1 cellular context compared by ENCODE assay signal in the genomic region with DNA sequence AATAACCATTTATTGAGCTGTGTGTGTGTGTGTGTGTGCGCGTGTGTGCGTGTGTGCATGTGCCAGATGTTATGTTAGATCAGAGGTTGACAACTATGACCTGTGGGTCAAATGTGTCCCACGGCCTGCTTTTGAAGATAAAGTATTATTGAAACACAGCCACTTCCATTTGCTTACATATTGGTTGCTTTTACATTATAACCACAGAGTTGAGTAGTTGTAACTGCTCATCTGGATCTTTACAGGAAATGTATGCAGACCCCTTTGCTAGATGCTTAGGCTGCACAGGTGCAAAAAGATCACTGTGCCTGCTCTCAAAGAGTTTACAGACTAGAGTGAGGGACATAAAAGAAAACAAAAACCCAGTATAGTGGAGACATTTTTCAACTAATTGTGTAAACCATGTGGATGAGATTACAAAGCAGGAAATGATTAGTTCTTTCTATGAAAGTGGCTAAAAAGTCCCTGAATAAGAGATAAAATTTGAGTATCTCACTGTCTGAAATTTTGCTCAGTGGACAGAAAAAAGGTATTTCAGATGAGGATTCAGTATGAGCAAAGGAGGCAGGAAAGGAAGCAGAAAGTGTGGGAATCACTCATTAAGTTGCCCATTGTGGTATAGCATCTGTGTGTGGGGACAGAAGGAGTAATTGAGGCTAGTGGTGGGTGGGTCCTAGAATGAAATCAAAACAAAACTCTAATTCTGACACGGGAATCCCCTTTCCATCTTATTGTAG.
TF ChIP-seq lines count a peak whose summit lies in the region.

No MANE protein-coding gene starts in this region.

TF ChIP-seq in GM12878, 131 proteins besides CTCF, POLR2A, EP300 and RAD21 (continued from another document):
- TF ChIP-seq NFYA (IDR thresholded peaks at IDR 0.05; ENCODE audit: borderline replicate concordance, low read depth, low read length) (no peak), RUNX3 (IDR thresholded peaks at IDR 0.05; ENCODE audit: low read length) (peak; percentile 94), IKZF1 (conservative IDR thresholded peaks at IDR 0.05) (peak; percentile 72), SMARCA5 (IDR thresholded peaks at IDR 0.05) (peak; percentile 24; the same call in 1 of the 2 replicates), ATF2 (IDR thresholded peaks at IDR 0.05; ENCODE audit: low read length) (peak; percentile 83), GATAD2B (conservative IDR thresholded peaks at IDR 0.05; ENCODE audit: low read depth) (no peak), SUZ12 (IDR thresholded peaks at IDR 0.05; ENCODE audit: unreplicated experiment) (no peak), ETV6 (conservative IDR thresholded peaks at IDR 0.05 in 1 of 2, IDR thresholded peaks at IDR 0.05 in 1 of 2; ENCODE audit: borderline replicate concordance in 1 of 2, low read depth in 1 of 2) (peak in 1 of 2 experiments; percentile 74; a peak in 1 of 4 replicates), MEF2A (IDR thresholded peaks at IDR 0.05; ENCODE audit: insufficient read depth, low read depth, low read length) (peak; percentile 57; the same call in 1 of the 2 replicates), PAX5 (IDR thresholded peaks at IDR 0.05; ENCODE audit: borderline replicate concordance, low read depth, low read length) (no peak; the same call in 1 of the 2 replicates), MEF2B (IDR thresholded peaks at IDR 0.05; ENCODE audit: partially characterized antibody, poor library complexity, severe bottlenecking) (peak; percentile 51), TCF3 (IDR thresholded peaks at IDR 0.05; ENCODE audit: borderline replicate concordance, insufficient read depth, low read depth, low read length) (0 out of 2 replicates have a peak, but pooled peaks have one; percentile 25), CBFB (IDR thresholded peaks at IDR 0.05; ENCODE audit: low read depth) (peak; percentile 65; the same call in 1 of the 2 replicates), STAT3 (IDR thresholded peaks at IDR 0.05; ENCODE audit: low read depth, low read length) (no peak), ATF7 (IDR thresholded peaks at IDR 0.05; ENCODE audit: low read depth) (peak; percentile 23; the same call in 1 of the 2 replicates), ZBTB4 (CRISPR knock-in tag; IDR thresholded peaks at IDR 0.05) (no peak), SRF (IDR thresholded peaks at IDR 0.05; ENCODE audit: low read depth in 2 of 2, low read length in 2 of 2) (no peak), ZBED1 (IDR thresholded peaks at IDR 0.05; ENCODE audit: borderline replicate concordance) (peak; percentile 72; the same call in 1 of the 2 replicates), JUNB (IDR thresholded peaks at IDR 0.05) (peak; percentile 84), TCF12 (IDR thresholded peaks at IDR 0.05; ENCODE audit: low read depth, low read length) (peak; percentile 61; the same call in 1 of the 2 replicates), CHD4 (IDR thresholded peaks at IDR 0.05) (no peak)
- TF ChIP-seq, protein P1, sequence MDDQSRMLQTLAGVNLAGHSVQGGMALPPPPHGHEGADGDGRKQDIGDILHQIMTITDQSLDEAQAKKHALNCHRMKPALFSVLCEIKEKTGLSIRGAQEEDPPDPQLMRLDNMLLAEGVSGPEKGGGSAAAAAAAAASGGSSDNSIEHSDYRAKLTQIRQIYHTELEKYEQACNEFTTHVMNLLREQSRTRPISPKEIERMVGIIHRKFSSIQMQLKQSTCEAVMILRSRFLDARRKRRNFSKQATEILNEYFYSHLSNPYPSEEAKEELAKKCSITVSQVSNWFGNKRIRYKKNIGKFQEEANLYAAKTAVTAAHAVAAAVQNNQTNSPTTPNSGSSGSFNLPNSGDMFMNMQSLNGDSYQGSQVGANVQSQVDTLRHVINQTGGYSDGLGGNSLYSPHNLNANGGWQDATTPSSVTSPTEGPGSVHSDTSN (IDR thresholded peaks at IDR 0.05; ENCODE audit: insufficient replicate concordance, low read depth, low read length): no peak
